Comparison of ENCODE assay signal across 11 cellular contexts in the genomic region with DNA sequence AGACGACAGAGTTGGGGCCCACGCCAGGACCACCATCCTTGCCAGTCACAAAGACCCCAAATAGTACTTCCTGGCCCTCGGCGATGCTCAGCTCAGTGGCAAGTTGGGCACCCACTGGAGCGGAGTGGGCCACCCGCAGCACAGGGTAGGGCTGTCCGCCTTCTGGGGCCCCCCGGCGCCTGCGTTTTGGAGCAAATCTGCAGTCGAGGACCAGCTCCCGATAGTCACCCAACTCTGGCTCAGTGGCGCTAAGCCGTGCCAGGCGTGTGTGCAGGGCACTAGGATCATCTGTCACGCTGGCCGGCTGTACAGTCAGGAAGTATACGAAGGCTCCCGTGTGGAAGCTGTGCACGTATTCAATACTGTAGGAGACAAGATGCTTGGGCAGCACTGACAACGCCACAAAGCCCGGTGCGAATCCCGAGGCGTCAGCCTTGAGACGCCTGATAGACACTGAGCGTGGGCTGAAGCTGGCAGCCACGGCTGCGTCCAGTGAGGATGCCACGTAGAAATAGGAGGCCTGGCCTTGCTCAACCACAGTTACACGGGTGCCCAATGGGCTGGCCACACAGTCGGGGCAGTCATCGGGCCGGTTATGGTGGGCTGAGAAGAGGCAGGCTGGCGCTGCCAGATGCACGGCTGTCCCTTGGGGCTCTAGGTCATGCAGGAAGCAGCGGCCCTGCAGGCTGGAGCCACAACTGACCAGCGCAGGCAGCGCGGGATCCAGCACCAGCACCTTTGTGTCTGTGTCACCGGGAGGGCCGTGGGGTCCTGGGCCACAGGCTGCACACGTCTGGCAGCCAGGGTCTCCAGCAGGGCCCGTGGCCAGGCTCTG. TPM values are rescaled to one million over a fixed set of nuclear protein-coding genes. Genes with fewer than 3 reads are reported as not detected.
DNase-seq lines count a peak whose midpoint lies in the region; ATAC-seq and TF ChIP-seq lines count a peak whose summit lies in the region.
"Had no signal": no experiment of that assay in that cellular context is flagged by ENCODE, and none has a peak within 500 bp of the region (broad histone marks: within the 10 kb centered on the region; RNA-seq: fewer than 3 reads in every experiment).

No MANE protein-coding gene starts in this region.

- H3K4me3 Mint-ChIP-seq in activated CD4-positive, alpha-beta T cell treated with anti-CD3 and anti-CD28 coated beads, Interleukin-2, amount 10 ng/mL, durations not matched to agents 24 days and 14 days, result peak overlapping the region; percentile 89

- H3K27me3 ChIP-seq in esophagus muscularis mucosa, result no peaks in the 10 kb centered on the region
- no peaks in the 10 kb centered on the region for H3K27me3 ChIP-seq in stomach smooth muscle (ENCODE audit: control insufficient read depth in 1 of 2, insufficient read depth in 2 of 2, low read length in 2 of 2)
- H3K27me3 ChIP-seq: tibial nerve had no signal

- H3K9ac ChIP-seq in stomach smooth muscle (ENCODE audit: low read length in 2 of 2), result no peak overlapping the region

- H3K4me3 ChIP-seq in esophagus muscularis mucosa (peak overlapping the region in 3 of 4 donors; percentile 51 to 59 (median 53)), stomach smooth muscle (ENCODE audit: low read length in 2 of 2) (peak overlapping the region; percentile 59 to 75)

- WGBS in esophagus muscularis mucosa, result 94% methylated on average over 17 of the region's 44 CpGs

- H3K27ac Mint-ChIP-seq in activated CD4-positive, alpha-beta T cell treated with anti-CD3 and anti-CD28 coated beads, Interleukin-2, amount 10 ng/mL, durations not matched to agents 24 days and 14 days, result no peak overlapping the region
- H3K27ac Mint-ChIP-seq: progenitor cell of endocrine pancreas had no signal

- H3K9me3 ChIP-seq in esophagus muscularis mucosa (no peaks in the 10 kb centered on the region), stomach smooth muscle (ENCODE audit: control insufficient read depth in 2 of 2, low read length in 2 of 2) (no peaks in the 10 kb centered on the region)
- H3K9me3 ChIP-seq: tibial nerve had no signal

- no peak for DNase-seq in activated CD4-positive, alpha-beta T cell treated with anti-CD3 and anti-CD28 coated beads, Interleukin-2, amount 10 ng/mL, durations not matched to agents 24 days and 14 days
- no peak for DNase-seq in activated CD4-positive, alpha-beta T cell treated with anti-CD3 and anti-CD28 coated beads, Interleukin-2, amount 50 U/mL, for 4 hours
- DNase-seq in esophagus muscularis mucosa (ENCODE audit: extremely low spot score) (no peak), occipital lobe (lab: John Stamatoyannopoulos, UW) (no peak)
- DNase-seq: NCI-H345 had no signal

- no peaks in the 10 kb centered on the region for H3K36me3 Mint-ChIP-seq in activated CD4-positive, alpha-beta T cell treated with anti-CD3 and anti-CD28 coated beads, Interleukin-2, amount 10 ng/mL, durations not matched to agents 24 days and 14 days (ENCODE audit: low read depth)

- intact Hi-C loops in activated CD4-positive, alpha-beta T cell treated with anti-CD3 and anti-CD28 coated beads, Interleukin-2, amount 10 ng/mL, durations not matched to agents 24 days and 14 days (cut with micrococcal nuclease), result no loop called here
- intact Hi-C loops in esophagus muscularis mucosa (cut with DNase I), result loop anchor here (5.0 kb wide), 1 partner anchor 60 kb away; no protein-coding TSS in a partner anchor

- no peak for TF ChIP-seq EP300 in esophagus muscularis mucosa (IDR thresholded peaks at IDR 0.05)

- no peak for ATAC-seq in HG03469 (IDR thresholded peaks at IDR 0.05; ENCODE audit: unreplicated experiment)
- ATAC-seq: SK-N-SH treated with all-trans-retinoic acid at 6 μM for 48 hours had no signal

- TF ChIP-seq CTCF in esophagus muscularis mucosa (IDR thresholded peaks at IDR 0.05), result no peak

- no peaks in the 10 kb centered on the region for H3K9me3 Mint-ChIP-seq in activated CD4-positive, alpha-beta T cell treated with anti-CD3 and anti-CD28 coated beads, Interleukin-2, amount 10 ng/mL, durations not matched to agents 24 days and 14 days

- peaks cover 28 to 60% (median 52%) of the 10 kb centered on the region in 4 donors for H3K4me1 ChIP-seq in esophagus muscularis mucosa
- H3K4me1 ChIP-seq in stomach smooth muscle (ENCODE audit: control insufficient read depth, insufficient read depth, low read length), result peaks cover 28% of the 10 kb centered on the region

- H3K4me1 Mint-ChIP-seq in activated CD4-positive, alpha-beta T cell treated with anti-CD3 and anti-CD28 coated beads, Interleukin-2, amount 10 ng/mL, durations not matched to agents 24 days and 14 days, result peaks cover 31% of the 10 kb centered on the region

- H3K27ac ChIP-seq in esophagus muscularis mucosa (replicated peaks in 1 of 4) (peak overlapping the region in 1 of 4 donors; percentile 59), stomach smooth muscle (ENCODE audit: low read length) (no peak overlapping the region)
- H3K27ac ChIP-seq: GM23248 had no signal

- H3K36me3 ChIP-seq in esophagus muscularis mucosa (peaks cover 0 to 5% (median 0%) of the 10 kb centered on the region in 4 donors), stomach smooth muscle (ENCODE audit: control insufficient read depth in 2 of 2, insufficient read depth in 2 of 2, low read length in 2 of 2) (no peaks in the 10 kb centered on the region)
- H3K36me3 ChIP-seq: tibial nerve had no signal

- no peaks in the 10 kb centered on the region for H3K27me3 Mint-ChIP-seq in activated CD4-positive, alpha-beta T cell treated with anti-CD3 and anti-CD28 coated beads, Interleukin-2, amount 10 ng/mL, durations not matched to agents 24 days and 14 days

- TF ChIP-seq POLR2A in esophagus muscularis mucosa (IDR thresholded peaks at IDR 0.05; ENCODE audit: low read depth), result no peak

RNA-seq across cellular contexts. Expression of gene MST1R, which starts 0.9 kb away (rescaled TPM):
- total RNA-seq in activated CD4-positive, alpha-beta T cell treated with anti-CD3 and anti-CD28 coated beads, Interleukin-2, amount 10 ng/mL, durations not matched to agents 24 days and 14 days, result 1.0 and 1.5 TPM in 2 replicates
- total RNA-seq in esophagus muscularis mucosa, result 1 to 10 TPM; 1.7 to 6.6 (median 3.6) TPM
- total RNA-seq in occipital lobe, result 0.31 TPM

RNA-seq across cellular contexts. Expression of gene MON1A, which starts 26.9 kb away (rescaled TPM):
- total RNA-seq in activated CD4-positive, alpha-beta T cell treated with anti-CD3 and anti-CD28 coated beads, Interleukin-2, amount 10 ng/mL, durations not matched to agents 24 days and 14 days, result 15.1 and 16.3 TPM in 2 replicates
- total RNA-seq in esophagus muscularis mucosa (10 to 100 TPM in 3 of 4 donors, 1 to 10 TPM in 1; 9.9 to 19.1 (median 15.7) TPM), occipital lobe (16.8 TPM)

RNA-seq across cellular contexts. Expression of gene CAMKV, which starts 33.0 kb away (rescaled TPM):
- 1.2 and 1.6 TPM in 2 replicates for total RNA-seq in activated CD4-positive, alpha-beta T cell treated with anti-CD3 and anti-CD28 coated beads, Interleukin-2, amount 10 ng/mL, durations not matched to agents 24 days and 14 days
- under 1 TPM in 1 of 4 donors, not detected in 3; 0.13 TPM for total RNA-seq in esophagus muscularis mucosa
- 188 TPM for total RNA-seq in occipital lobe
- total RNA-seq: GM23248, tibial nerve had no signal

RNA-seq across cellular contexts. Expression of gene RBM6, which starts 37.2 kb away (rescaled TPM):
- total RNA-seq in activated CD4-positive, alpha-beta T cell treated with anti-CD3 and anti-CD28 coated beads, Interleukin-2, amount 10 ng/mL, durations not matched to agents 24 days and 14 days, result 95.3 and 100 TPM in 2 replicates
- total RNA-seq in esophagus muscularis mucosa (100 to 1,000 TPM in 1 of 4 donors, 10 to 100 TPM in 3; 57.9 to 100 (median 66.9) TPM), occipital lobe (83.3 TPM)

RNA-seq across cellular contexts. Expression of gene TRAIP, which starts 46.4 kb away (rescaled TPM):
- 27.1 and 30.4 TPM in 2 replicates for total RNA-seq in activated CD4-positive, alpha-beta T cell treated with anti-CD3 and anti-CD28 coated beads, Interleukin-2, amount 10 ng/mL, durations not matched to agents 24 days and 14 days
- total RNA-seq in esophagus muscularis mucosa (1 to 10 TPM in 2 of 4 donors, under 1 TPM in 1, not detected in 1; 0.84 to 1.4 (median 1.3) TPM), occipital lobe (2.2 TPM)

Comparison
In these comparisons a context has a peak if more than half of its experiments do, and no peak if none do; other contexts are left out.
1. RNA of gene CAMKV, which starts 33.0 kb away (total RNA-seq): 188 TPM in occipital lobe (single experiment); 1.2 to 1.6 TPM in activated CD4-positive, alpha-beta T cell treated with anti-CD3 and anti-CD28 coated beads, Interleukin-2, amount 10 ng/mL, durations not matched to agents 24 days and 14 days and 0.13 TPM in esophagus muscularis mucosa; every median in the first group is over 10 times any median in the second.